ENCODE assay signal across 8 cellular contexts in genomic region chr15:34616613-34617012, GRCh38. TPM values are rescaled to one million over a fixed set of nuclear protein-coding genes. Genes with fewer than 3 reads are reported as not detected.
DNase-seq lines count a peak whose midpoint lies in the region; ATAC-seq, FAIRE-seq and TF ChIP-seq lines count a peak whose summit lies in the region.

No MANE protein-coding gene starts in this region.

- no peak overlapping the region for H3K27ac ChIP-seq in astrocyte (ENCODE audit: low read depth, low read length)
- H3K27ac ChIP-seq in kidney (ENCODE audit: low read depth in 2 of 2, low read length in 2 of 2) = no peak overlapping the region

- FAIRE-seq in astrocyte (lab: Jason Lieb, UNC) (peak; percentile 93), kidney (lab: Jason Lieb, UNC) (no peak)

- peaks cover 6% of the 10 kb centered on the region for H3K4me1 Mint-ChIP-seq in astrocyte (ENCODE audit: low read depth, unreplicated experiment)

- DNase-seq in Ammon's horn (ENCODE audit: low spot score) (peak; percentile 59), HPDE6-E6E7 (ENCODE audit: extremely low spot score) (peak; percentile 12), astrocyte (ENCODE audit: low read depth) (peak; percentile 36), left kidney (ENCODE audit: low read depth, low spot score) (peak; percentile 75), kidney (no peak), NCI-H1092 treated with DMSO at 0.1 percent for 48 hours (lab: John Stamatoyannopoulos, UW) (no peak)

- no peaks in the 10 kb centered on the region for H3K9me3 Mint-ChIP-seq in astrocyte (ENCODE audit: unreplicated experiment)

- H3K9me3 ChIP-seq in astrocyte (ENCODE audit: insufficient read depth, low read depth, low read length) = no peaks in the 10 kb centered on the region
- H3K9me3 ChIP-seq in kidney (ENCODE audit: control insufficient read depth in 1 of 2, low read length in 2 of 2) = no peaks in the 10 kb centered on the region

- H3K36me3 ChIP-seq in astrocyte (ENCODE audit: insufficient read depth, low read length) = no peaks in the 10 kb centered on the region
- H3K36me3 ChIP-seq in kidney (ENCODE audit: control insufficient read depth in 1 of 2, insufficient read depth in 2 of 2, low read length in 2 of 2) = no peaks in the 10 kb centered on the region

- no peak overlapping the region for H3K4me2 ChIP-seq in astrocyte (ENCODE audit: low read length)

- H3K4me3 Mint-ChIP-seq in astrocyte (ENCODE audit: unreplicated experiment) = no peak overlapping the region

- H4K20me1 ChIP-seq in astrocyte (ENCODE audit: insufficient read depth, low read length) = no peaks in the 10 kb centered on the region

- TF ChIP-seq CTCF in astrocyte (IDR thresholded peaks at IDR 0.05; ENCODE audit: insufficient read depth, low read depth, low read length) = peak; percentile 5
- no peak for TF ChIP-seq CTCF in kidney (IDR thresholded peaks at IDR 0.05; ENCODE audit: borderline replicate concordance, extremely low read depth, insufficient read depth)

- intact Hi-C loops in kidney (cut with DNase I) = no loop called here

- ATAC-seq in HG02884 (IDR thresholded peaks at IDR 0.05; ENCODE audit: unreplicated experiment) (no peak), GM18498 (IDR thresholded peaks at IDR 0.05; ENCODE audit: unreplicated experiment) (no peak)

- no peak overlapping the region for H3K4me3 ChIP-seq in astrocyte (ENCODE audit: insufficient read depth, low read depth, low read length)
- no peak overlapping the region for H3K4me3 ChIP-seq in kidney (ENCODE audit: low read length in 2 of 2)

- peaks cover 18% of the 10 kb centered on the region for H3K27me3 ChIP-seq in astrocyte (ENCODE audit: insufficient read depth, low read length)

- H3K36me3 Mint-ChIP-seq in astrocyte (ENCODE audit: low read depth, unreplicated experiment) = no peaks in the 10 kb centered on the region

- H2AFZ ChIP-seq in astrocyte (ENCODE audit: low read depth, low read length) = no peak overlapping the region

- no peaks in the 10 kb centered on the region for H3K4me1 ChIP-seq in astrocyte (ENCODE audit: insufficient read depth, low read length)
- no peaks in the 10 kb centered on the region for H3K4me1 ChIP-seq in kidney (ENCODE audit: control insufficient read depth in 1 of 2, insufficient read depth in 1 of 2, low read depth in 1 of 2, low read length in 2 of 2)

- no peaks in the 10 kb centered on the region for H3K79me2 ChIP-seq in astrocyte (ENCODE audit: insufficient read depth, low read length)

- no peak overlapping the region for H3K27ac Mint-ChIP-seq in astrocyte (ENCODE audit: unreplicated experiment)

- peaks cover 7% of the 10 kb centered on the region for H3K27me3 Mint-ChIP-seq in astrocyte (ENCODE audit: low read depth, unreplicated experiment)

- H3K9ac ChIP-seq in astrocyte (ENCODE audit: low read length) (no peak overlapping the region), kidney (ENCODE audit: low read length in 2 of 2) (no peak overlapping the region)

RNA-seq across cellular contexts. Expression of gene GOLGA8B, which starts 33.2 kb away (rescaled TPM):
- total RNA-seq in astrocyte (55.8 and 61.6 TPM in 2 replicates), kidney (125 TPM)
- polyA plus RNA-seq in kidney (ENCODE audit: insufficient read depth, low read depth, low replicate concordance) = 21.4 TPM

Comparison
In these comparisons a context has a peak if more than half of its experiments do, and no peak if none do; other contexts are left out.
1. DNase-seq: peak in Ammon's horn (single experiment), HPDE6-E6E7 (single experiment), astrocyte (single experiment) and left kidney (single experiment); none in kidney (single experiment) and NCI-H1092 treated with DMSO at 0.1 percent for 48 hours (single experiment).